In the genomic region with DNA sequence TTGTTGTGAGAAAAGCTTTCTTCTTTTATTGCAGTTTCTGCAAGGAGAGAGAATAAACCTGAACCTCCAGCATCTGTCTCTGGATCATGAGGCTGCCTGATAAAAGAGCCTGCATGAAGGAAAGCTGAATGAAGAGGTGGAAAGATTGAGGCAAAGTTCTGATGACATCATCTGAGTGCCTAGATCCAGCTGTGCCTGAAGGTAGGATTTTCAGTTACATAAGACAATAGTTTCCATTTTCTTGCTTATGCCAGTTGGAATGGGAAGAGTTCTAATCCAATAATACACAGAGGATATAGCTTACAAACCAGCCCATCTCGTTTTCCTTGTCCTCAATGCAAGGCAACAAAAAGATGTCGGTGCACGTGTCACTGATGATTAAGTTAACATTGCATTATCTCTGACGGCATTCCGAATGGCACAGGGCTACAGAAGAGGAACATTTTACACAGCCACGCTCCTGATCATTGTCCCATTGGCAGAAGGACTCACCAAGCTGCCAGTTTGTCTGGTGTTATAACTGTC, we compare ENCODE assay signal across 24 cellular contexts.
A peak's percentile ranks its signal among the peaks of the same experiment; 100 is the strongest.
DNase-seq lines count a peak whose midpoint lies in the region; ATAC-seq, FAIRE-seq and TF ChIP-seq lines count a peak whose summit lies in the region.
"Had no signal": no experiment of that assay in that cellular context is flagged by ENCODE, and none has a peak within 500 bp of the region (broad histone marks: within the 10 kb centered on the region; RNA-seq: fewer than 3 reads in every experiment).

No MANE protein-coding gene starts in this region.

- no peaks in the 10 kb centered on the region for H4K20me1 ChIP-seq in HepG2 (ENCODE audit: insufficient read depth, low read length)

- H3K27me3 ChIP-seq in HepG2 (ENCODE audit: control insufficient read depth in 1 of 2, insufficient read depth in 2 of 2, low read length in 2 of 2) (no peaks in the 10 kb centered on the region), right lobe of liver (no peaks in the 10 kb centered on the region), right cardiac atrium (ENCODE audit: control insufficient read depth, insufficient read depth) (no peaks in the 10 kb centered on the region), stomach (no peaks in the 10 kb centered on the region)
- H3K27me3 ChIP-seq: BE2C, MG63 had no signal

- no peak for ATAC-seq in HepG2
- no peak for ATAC-seq in right lobe of liver
- ATAC-seq in right cardiac atrium, result no peak
- no peak for ATAC-seq in GM21515 (IDR thresholded peaks at IDR 0.05; ENCODE audit: unreplicated experiment)

- no peak overlapping the region for H3K4me3 ChIP-seq in HepG2 (replicated peaks in 1 of 3; ENCODE audit: insufficient read depth in 1 of 3, low read depth in 2 of 3, low read length in 3 of 3)
- no peak overlapping the region for H3K4me3 ChIP-seq in right lobe of liver
- H3K4me3 ChIP-seq in epithelial cell of esophagus (ENCODE audit: low read length), result no peak overlapping the region
- no peak overlapping the region for H3K4me3 ChIP-seq in right cardiac atrium (ENCODE audit: low read length)
- H3K4me3 ChIP-seq in stomach, result no peak overlapping the region
- H3K4me3 ChIP-seq: MG63 had no signal

- no peaks in the 10 kb centered on the region for H3K36me3 Mint-ChIP-seq in nephron (ENCODE audit: low read depth)

- H3K27ac ChIP-seq in HepG2 (ENCODE audit: extremely low read length, insufficient read depth, low read length) (no peak overlapping the region), right lobe of liver (no peak overlapping the region), right cardiac atrium (ENCODE audit: low read length) (no peak overlapping the region), stomach (peak overlapping the region in 1 of 5 donors; percentile 85)
- H3K27ac ChIP-seq: 22Rv1, RWPE1 had no signal

- no peak for TF ChIP-seq RAD21 in HepG2 (CRISPR knock-in tag; IDR thresholded peaks at IDR 0.05)

- no peak overlapping the region for H3K4me3 Mint-ChIP-seq in nephron
- H3K4me3 Mint-ChIP-seq: HFFc6 had no signal

- H3K4me1 Mint-ChIP-seq in nephron, result peaks cover 61% of the 10 kb centered on the region

- CTCF ChIA-PET in HepG2 (lab: Yijun Ruan, JAX; ENCODE audit: low intra/inter-chr PET ratio, low total read pairs), result no interaction called here

- intact Hi-C loops in HepG2 (cut with micrococcal nuclease; ENCODE audit: unreplicated experiment), result loop anchor here (5.0 kb wide), 1 partner anchor 107 kb away; a partner anchor contains a TSS
- intact Hi-C loops in right lobe of liver (cut with DNase I), result no loop called here
- intact Hi-C loops in right cardiac atrium (cut with DNase I), result no loop called here
- intact Hi-C loops in stomach (cut with DNase I; ENCODE audit: low total_unique reads), result no loop called here

- no peaks in the 10 kb centered on the region for H3K9me3 Mint-ChIP-seq in nephron
- H3K9me3 Mint-ChIP-seq: H9, HFFc6 had no signal

- in situ Hi-C loops in HepG2 (cut with HindIII; ENCODE audit: extremely low pct_ligation_motif_present, low pct_unique_long_range_greater_than_20kb), result no loop called here

- no peak overlapping the region for H3K9ac ChIP-seq in HepG2 (ENCODE audit: insufficient read depth, low read depth, low read length)

- TF ChIP-seq POLR2A in HepG2 (IDR thresholded peaks at IDR 0.05; ENCODE audit: insufficient read depth in 1 of 2, low read depth in 2 of 2, low read length in 2 of 2) (no peak), right lobe of liver (IDR thresholded peaks at IDR 0.05) (no peak), stomach (IDR thresholded peaks at IDR 0.05) (no peak)

- POLR2A ChIA-PET in HepG2 (lab: Yijun Ruan, JAX), result no interaction called here

- H3K4me1 ChIP-seq in HepG2 (ENCODE audit: insufficient read depth, low read length) (peaks cover 57% of the 10 kb centered on the region), right lobe of liver (peaks cover 0 to 10% (median 0%) of the 10 kb centered on the region in 4 donors), right cardiac atrium (ENCODE audit: control insufficient read depth, insufficient read depth, low read length) (no peaks in the 10 kb centered on the region), stomach (peaks cover 8 to 32% (median 27%) of the 10 kb centered on the region in 4 donors)

- 96% methylated on average over 6 of the region's 6 CpGs for WGBS in HepG2 (ENCODE audit: low lambda C conversion rate)
- 72% methylated on average over 4 of the region's 6 CpGs for WGBS in right lobe of liver (ENCODE audit: insufficient coverage, low coverage, low lambda C conversion rate, missing lambda C conversion rate)
- 81% methylated on average over 6 of the region's 6 CpGs for WGBS in right cardiac atrium
- WGBS in stomach, 5 donors, result 84 to 93% (median 92%) methylated on average over 6 of the region's 6 CpGs

- H2AFZ ChIP-seq in HepG2 (ENCODE audit: low read length), result no peak overlapping the region

- FAIRE-seq in HepG2 (lab: Jason Lieb, UNC), result peak; percentile 23
- FAIRE-seq: GM12892 had no signal

- H3K36me3 ChIP-seq in HepG2 (replicated peaks in 1 of 2; ENCODE audit: control insufficient read depth in 1 of 2, insufficient read depth in 2 of 2, low read length in 2 of 2) (no peaks in the 10 kb centered on the region), right lobe of liver (no peaks in the 10 kb centered on the region), stomach (no peaks in the 10 kb centered on the region)
- H3K36me3 ChIP-seq: BE2C, MG63 had no signal

- H3K4me2 ChIP-seq in HepG2 (ENCODE audit: low read depth, low read length), result no peak overlapping the region

- H3K9me3 ChIP-seq in HepG2 (ENCODE audit: low read length) (no peaks in the 10 kb centered on the region), right lobe of liver (no peaks in the 10 kb centered on the region), right cardiac atrium (ENCODE audit: control insufficient read depth, low read length) (no peaks in the 10 kb centered on the region), stomach (no peaks in the 10 kb centered on the region)
- H3K9me3 ChIP-seq: BE2C, MG63 had no signal

- TF ChIP-seq EP300 in HepG2 (IDR thresholded peaks at IDR 0.05; ENCODE audit: low read depth in 2 of 2, low read length in 2 of 2) (no peak), HepG2 (CRISPR knock-in tag; IDR thresholded peaks at IDR 0.05; ENCODE audit: borderline replicate concordance) (no peak), stomach (IDR thresholded peaks at IDR 0.05) (no peak)

- peaks cover 4% of the 10 kb centered on the region for H3K27me3 Mint-ChIP-seq in nephron (ENCODE audit: low read depth)

- H3K79me2 ChIP-seq in HepG2 (ENCODE audit: insufficient read depth, low read length), result no peaks in the 10 kb centered on the region

- TF ChIP-seq CTCF in HepG2 (CRISPR knock-in tag; IDR thresholded peaks at IDR 0.05), result no peak
- TF ChIP-seq CTCF in right lobe of liver (IDR thresholded peaks at IDR 0.05), result no peak
- no peak for TF ChIP-seq CTCF in epithelial cell of esophagus (IDR thresholded peaks at IDR 0.05; ENCODE audit: insufficient read depth, low read depth, low read length, missing control alignments)
- no peak for TF ChIP-seq CTCF in nephron (IDR thresholded peaks at IDR 0.05; ENCODE audit: unreplicated experiment in 3 of 3)
- TF ChIP-seq CTCF in stomach (IDR thresholded peaks at IDR 0.05), result no peak

- BruUV-seq in HepG2 (replicated peaks; lab: Mats Ljungman, UMichigan), result no TSS peak

- peak overlapping the region; percentile 98 to 99 (median 98) for H3K27ac Mint-ChIP-seq in nephron
- H3K27ac Mint-ChIP-seq: HFFc6 had no signal

- DNase-seq in HepG2 (ENCODE audit: low spot score) (no peak), right lobe of liver (no peak), epithelial cell of esophagus (ENCODE audit: low read depth) (peak; percentile 43), right cardiac atrium (no peak), stomach (no peak)
- DNase-seq: DMS153, DND-41, H9, HFFc6, KBM-7, MG63, NCI-H1048, NCI-H1417, NCI-H1694, NCI-H2029 treated with DMSO at 0.1 percent for 48 hours, NCI-H446 treated with DMSO at 0.1 percent for 48 hours, NCI-H526 treated with DMSO at 0.1 percent for 48 hours, SHP77 had no signal

TF ChIP-seq in HepG2, 621 proteins besides CTCF, POLR2A, EP300 and RAD21 (continues in another document):
- TF ChIP-seq GABPB1 (CRISPR knock-in tag; IDR thresholded peaks at IDR 0.05) (no peak), REXO4 (CRISPR knock-in tag; IDR thresholded peaks at IDR 0.05; ENCODE audit: borderline replicate concordance) (no peak), NRL (CRISPR knock-in tag; IDR thresholded peaks at IDR 0.05; ENCODE audit: borderline replicate concordance) (no peak), ZNF253 (CRISPR knock-in tag; IDR thresholded peaks at IDR 0.05; ENCODE audit: borderline replicate concordance) (no peak), PHF21A (CRISPR knock-in tag; IDR thresholded peaks at IDR 0.05) (no peak), SSRP1 (CRISPR knock-in tag; IDR thresholded peaks at IDR 0.05) (no peak), ZNF329 (CRISPR knock-in tag; IDR thresholded peaks at IDR 0.05; ENCODE audit: low read depth) (peak; percentile 96), ZNF780A (CRISPR knock-in tag; IDR thresholded peaks at IDR 0.05) (0 out of 2 replicates have a peak, but pooled peaks have one; percentile 38), ESRRA (CRISPR knock-in tag; IDR thresholded peaks at IDR 0.05; ENCODE audit: low read depth) (no peak), ZNF674 (CRISPR knock-in tag; IDR thresholded peaks at IDR 0.05; ENCODE audit: low read depth) (no peak)
- TF ChIP-seq, protein P1, sequence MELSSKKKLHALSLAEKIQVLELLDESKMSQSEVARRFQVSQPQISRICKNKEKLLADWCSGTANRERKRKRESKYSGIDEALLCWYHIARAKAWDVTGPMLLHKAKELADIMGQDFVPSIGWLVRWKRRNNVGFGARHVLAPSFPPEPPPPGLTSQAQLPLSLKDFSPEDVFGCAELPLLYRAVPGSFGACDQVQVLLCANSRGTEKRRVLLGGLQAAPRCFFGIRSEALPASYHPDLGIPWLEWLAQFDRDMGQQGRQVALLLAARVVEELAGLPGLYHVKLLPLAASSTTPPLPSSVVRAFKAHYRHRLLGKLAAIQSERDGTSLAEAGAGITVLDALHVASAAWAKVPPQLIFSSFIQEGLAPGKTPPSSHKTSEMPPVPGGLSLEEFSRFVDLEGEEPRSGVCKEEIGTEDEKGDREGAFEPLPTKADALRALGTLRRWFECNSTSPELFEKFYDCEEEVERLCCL (CRISPR knock-in tag; IDR thresholded peaks at IDR 0.05; ENCODE audit: borderline replicate concordance), result no peak
- TF ChIP-seq, protein P2, sequence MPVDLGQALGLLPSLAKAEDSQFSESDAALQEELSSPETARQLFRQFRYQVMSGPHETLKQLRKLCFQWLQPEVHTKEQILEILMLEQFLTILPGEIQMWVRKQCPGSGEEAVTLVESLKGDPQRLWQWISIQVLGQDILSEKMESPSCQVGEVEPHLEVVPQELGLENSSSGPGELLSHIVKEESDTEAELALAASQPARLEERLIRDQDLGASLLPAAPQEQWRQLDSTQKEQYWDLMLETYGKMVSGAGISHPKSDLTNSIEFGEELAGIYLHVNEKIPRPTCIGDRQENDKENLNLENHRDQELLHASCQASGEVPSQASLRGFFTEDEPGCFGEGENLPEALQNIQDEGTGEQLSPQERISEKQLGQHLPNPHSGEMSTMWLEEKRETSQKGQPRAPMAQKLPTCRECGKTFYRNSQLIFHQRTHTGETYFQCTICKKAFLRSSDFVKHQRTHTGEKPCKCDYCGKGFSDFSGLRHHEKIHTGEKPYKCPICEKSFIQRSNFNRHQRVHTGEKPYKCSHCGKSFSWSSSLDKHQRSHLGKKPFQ (CRISPR knock-in tag; IDR thresholded peaks at IDR 0.05; ENCODE audit: insufficient replicate concordance), result no peak
